8 cellular contexts compared by ENCODE assay signal in genomic region chr16:4682616-4683254, GRCh38. TPM values are rescaled to one million over a fixed set of nuclear protein-coding genes. Genes with fewer than 3 reads are reported as not detected.
A peak's percentile ranks its signal among the peaks of the same experiment; 100 is the strongest.
DNase-seq lines count a peak whose midpoint lies in the region; ATAC-seq and TF ChIP-seq lines count a peak whose summit lies in the region.

No MANE protein-coding gene starts in this region.

- intact Hi-C loops in right cardiac atrium (cut with DNase I), result no loop called here

- peaks cover 2% of the 10 kb centered on the region for H3K4me1 ChIP-seq in right cardiac atrium (ENCODE audit: control insufficient read depth, insufficient read depth, low read length)

- ATAC-seq in right cardiac atrium (no peak), GM21447 (IDR thresholded peaks at IDR 0.05; ENCODE audit: unreplicated experiment) (no peak), GM21367 (IDR thresholded peaks at IDR 0.05; ENCODE audit: unreplicated experiment) (no peak)

- no peaks in the 10 kb centered on the region for H3K9me3 ChIP-seq in right cardiac atrium (ENCODE audit: control insufficient read depth, low read length)

- DNase-seq in HEK293T (ENCODE audit: extremely low spot score), result peak; percentile 64
- DNase-seq in activated CD8-positive, alpha-beta memory T cell treated with anti-CD3 and anti-CD28 coated beads, Interleukin-2, amount 50 U/mL, for 4 hours, result peak; percentile 44
- peak in 2 of 3 donors; percentile 78 to 79 for DNase-seq in right cardiac atrium
- peak; percentile 42 for DNase-seq in stimulated activated CD4-positive, alpha-beta T cell treated with anti-CD3 and anti-CD28 coated beads, Interleukin-4, amount 100 ng/mL, for 1 hour
- DNase-seq in coronary artery (ENCODE audit: low spot score), result no peak

- POLR2A ChIA-PET in HEK293T (lab: Yijun Ruan, JAX), result interaction anchor here (1.2 kb wide), 1 partner anchor 11 kb away, joined by 5 read pairs; the partner anchor contains the start of gene NUDT16L1

- peak; percentile 57 for TF ChIP-seq CTCF in 22Rv1 (IDR thresholded peaks at IDR 0.05)
- no peak for TF ChIP-seq CTCF in coronary artery (IDR thresholded peaks at IDR 0.05)

- H3K4me3 ChIP-seq in right cardiac atrium (ENCODE audit: low read length) (no peak overlapping the region), coronary artery (no peak overlapping the region)

- CTCF ChIA-PET in HEK293T (lab: Yijun Ruan, JAX), result interaction anchor here (1.0 to 1.1 kb wide), 2 partner anchors 13 to 24 kb away, joined by 3 read pairs; no protein-coding TSS in a partner anchor

- H3K27ac ChIP-seq in 22Rv1, result no peak overlapping the region
- H3K27ac ChIP-seq in right cardiac atrium (ENCODE audit: low read length), result no peak overlapping the region
- no peak overlapping the region for H3K27ac ChIP-seq in coronary artery

- WGBS in right cardiac atrium, result 75% methylated on average over 36 of the region's 36 CpGs

- no peaks in the 10 kb centered on the region for H3K27me3 ChIP-seq in right cardiac atrium (ENCODE audit: control insufficient read depth, insufficient read depth)

TF ChIP-seq in HEK293T, 16 proteins besides CTCF, POLR2A, EP300 and RAD21:
- TF ChIP-seq NFRKB (IDR thresholded peaks at IDR 0.05), result no peak

RNA-seq across cellular contexts. Expression of gene NUDT16L1, which starts 10.6 kb away (rescaled TPM):
- total RNA-seq in right cardiac atrium, result 10 to 100 TPM; 30.5 to 55.2 (median 42.5) TPM
- 62.3 TPM for polyA plus RNA-seq in right cardiac atrium

RNA-seq across cellular contexts. Expression of gene ANKS3, which starts 51.3 kb away (rescaled TPM):
- 10 to 100 TPM in 3 of 4 donors, 1 to 10 TPM in 1; 8.9 to 13.5 (median 11.4) TPM for total RNA-seq in right cardiac atrium
- 11.0 TPM for polyA plus RNA-seq in right cardiac atrium

RNA-seq across cellular contexts. Expression of gene DNAAF8, which starts 51.6 kb away (rescaled TPM):
- under 1 TPM in 3 of 4 donors, not detected in 1; 0.28 to 0.49 (median 0.38) TPM for total RNA-seq in right cardiac atrium
- polyA plus RNA-seq in right cardiac atrium, result 1.3 TPM

RNA-seq across cellular contexts. Expression of gene MGRN1, which starts 58.1 kb away (rescaled TPM):
- total RNA-seq in right cardiac atrium, result 10 to 100 TPM; 37.0 to 49.9 (median 41.2) TPM
- polyA plus RNA-seq in right cardiac atrium, result 22.0 TPM
